13 cellular contexts compared by ENCODE assay signal in genomic region chr10:43330049-43330823, GRCh38. TPM values are rescaled to one million over a fixed set of nuclear protein-coding genes. Genes with fewer than 3 reads are reported as not detected.
"Had no signal": no experiment of that assay in that cellular context is flagged by ENCODE, and none has a peak within 500 bp of the region (broad histone marks: within the 10 kb centered on the region; RNA-seq: fewer than 3 reads in every experiment).

No MANE protein-coding gene starts in this region.

RNA-seq across cellular contexts. Expression of gene FXYD4, which starts 41.2 kb away (rescaled TPM):
- total RNA-seq: activated B cell treated with CpG ODN at 0.5 μM for 24 hours; activated CD4-positive, alpha-beta memory T cell treated with anti-CD3 and anti-CD28 coated beads for 36 hours; activated CD4-positive, alpha-beta T cell treated with anti-CD3 and anti-CD28 coated beads, Interleukin-2, amount 10 ng/mL, durations not matched to agents 24 days and 14 days; activated CD8-positive, alpha-beta memory T cell treated with anti-CD3 and anti-CD28 coated beads for 36 hours; activated CD8-positive, alpha-beta T cell treated with anti-CD3 and anti-CD28 coated beads for 36 hours; activated naive CD4-positive, alpha-beta T cell treated with anti-CD3 and anti-CD28 coated beads for 36 hours; activated naive CD8-positive, alpha-beta T cell treated with anti-CD3 and anti-CD28 coated beads, Interleukin-2, amount 10 ng/mL, durations not matched to agents 7 days and 5 days; activated T-cell treated with anti-CD3 and anti-CD28 coated beads, Interleukin-2, amount 50 U/mL, for 4 hours; activated T-cell treated with anti-CD3 and anti-CD28 coated beads, Interleukin-2, amount 50 U/mL, for 72 hours; activated T-helper 17 cell treated with anti-CD3 and anti-CD28 coated beads, Interleukin-2, amount 50 U/mL, for 72 hours; ascending aorta; bronchial epithelial cell; cardiac muscle cell had no signal
- polyA plus RNA-seq: cardiac muscle cell had no signal
